10 cellular contexts compared by ENCODE assay signal in the genomic region with DNA sequence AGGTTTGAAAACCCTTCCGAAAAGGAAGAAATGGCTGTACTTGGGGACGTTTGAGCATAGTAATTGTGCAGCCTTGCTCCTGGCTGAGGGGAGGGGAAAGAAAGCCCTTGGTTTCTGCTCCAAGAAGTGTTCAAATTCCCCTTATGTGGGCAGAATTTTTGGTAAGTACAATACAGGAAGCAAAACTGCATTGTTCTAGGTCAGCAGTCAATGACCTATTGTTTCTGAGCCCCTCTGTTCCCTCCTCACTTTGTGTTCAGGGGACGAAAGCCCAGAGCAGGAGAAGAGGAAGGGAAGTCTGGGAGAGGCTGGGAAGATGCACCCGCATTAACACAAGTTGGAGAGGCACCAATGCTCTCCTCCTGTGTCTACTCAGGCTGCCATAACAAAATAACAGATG. TPM values are rescaled to one million over a fixed set of nuclear protein-coding genes. Genes with fewer than 3 reads are reported as not detected.
A peak's percentile ranks its signal among the peaks of the same experiment; 100 is the strongest.
DNase-seq lines count a peak whose midpoint lies in the region; ATAC-seq and TF ChIP-seq lines count a peak whose summit lies in the region.
"Had no signal": no experiment of that assay in that cellular context is flagged by ENCODE, and none has a peak within 500 bp of the region (broad histone marks: within the 10 kb centered on the region; RNA-seq: fewer than 3 reads in every experiment).

No MANE protein-coding gene starts in this region.

- H3K27ac Mint-ChIP-seq in naive thymus-derived CD4-positive, alpha-beta T cell, result no peak overlapping the region

- no peaks in the 10 kb centered on the region for H3K36me3 ChIP-seq in naive thymus-derived CD4-positive, alpha-beta T cell (ENCODE audit: control insufficient read depth in 2 of 3, insufficient read depth in 3 of 3, low read length in 3 of 3)
- H3K36me3 ChIP-seq in ovary, result no peaks in the 10 kb centered on the region

- WGBS in ovary, 3 donors, result 59 to 79% (median 70%) methylated on average over 4 of the region's 4 CpGs

- no peaks in the 10 kb centered on the region for H3K4me1 ChIP-seq in naive thymus-derived CD4-positive, alpha-beta T cell (ENCODE audit: control insufficient read depth in 2 of 2, insufficient read depth in 2 of 2, low read length in 2 of 2)
- H3K4me1 ChIP-seq in ovary (ENCODE audit: insufficient read depth), result peaks cover 6% of the 10 kb centered on the region

- POLR2A ChIA-PET in naive thymus-derived CD4-positive, alpha-beta T cell (lab: Charles Lee), result no interaction called here

- H3K4me3 Mint-ChIP-seq in naive thymus-derived CD4-positive, alpha-beta T cell, result no peak overlapping the region

- H3K4me3 ChIP-seq in naive thymus-derived CD4-positive, alpha-beta T cell (ENCODE audit: low read length), result no peak overlapping the region
- H3K4me3 ChIP-seq in ovary, result no peak overlapping the region

- H3K36me3 Mint-ChIP-seq in naive thymus-derived CD4-positive, alpha-beta T cell, result no peaks in the 10 kb centered on the region

- H3K9me3 ChIP-seq in naive thymus-derived CD4-positive, alpha-beta T cell (ENCODE audit: control insufficient read depth in 2 of 3, low read length in 3 of 3), result no peaks in the 10 kb centered on the region
- no peaks in the 10 kb centered on the region for H3K9me3 ChIP-seq in ovary

- H3K9me3 Mint-ChIP-seq in naive thymus-derived CD4-positive, alpha-beta T cell, result peaks cover 0 to 3% (median 0%) of the 10 kb centered on the region in 11 donors

- CTCF ChIA-PET in naive thymus-derived CD4-positive, alpha-beta T cell (lab: Charles Lee), result no interaction called here

- ATAC-seq in GM18858 (IDR thresholded peaks at IDR 0.05; ENCODE audit: unreplicated experiment), result peak; percentile 33
- peak; percentile 31 for ATAC-seq in GM21737 (IDR thresholded peaks at IDR 0.05; ENCODE audit: unreplicated experiment)
- peak; percentile 20 for ATAC-seq in HG03469 (IDR thresholded peaks at IDR 0.05; ENCODE audit: unreplicated experiment)
- ATAC-seq in naive thymus-derived CD4-positive, alpha-beta T cell, result peak; percentile 12

- H3K27me3 ChIP-seq in naive thymus-derived CD4-positive, alpha-beta T cell (ENCODE audit: control insufficient read depth in 2 of 2, insufficient read depth in 2 of 2, low read length in 2 of 2), result no peaks in the 10 kb centered on the region
- no peaks in the 10 kb centered on the region for H3K27me3 ChIP-seq in ovary

- no peak overlapping the region for H3K27ac ChIP-seq in naive thymus-derived CD4-positive, alpha-beta T cell (ENCODE audit: low read depth, low read length)
- no peak overlapping the region for H3K27ac ChIP-seq in ovary

- intact Hi-C loops in naive thymus-derived CD4-positive, alpha-beta T cell (cut with micrococcal nuclease), result no loop called here
- intact Hi-C loops in ovary (cut with DNase I), result no loop called here

- no peak for TF ChIP-seq POLR2A in ovary (IDR thresholded peaks at IDR 0.05)

- DNase-seq in naive thymus-derived CD4-positive, alpha-beta T cell, result no peak
- no peak for DNase-seq in epidermal melanocyte (ENCODE audit: insufficient read length, low spot score)
- no peak for DNase-seq in NCI-H1694 treated with DMSO at 0.1 percent for 48 hours (lab: John Stamatoyannopoulos, UW)
- no peak for DNase-seq in ovary
- DNase-seq in SW480 (ENCODE audit: low spot score), result no peak
- DNase-seq: activated CD8-positive, alpha-beta memory T cell treated with anti-CD3 and anti-CD28 coated beads for 24 hours; NCI-H2029 had no signal

- no peak for TF ChIP-seq CTCF in ovary (IDR thresholded peaks at IDR 0.05)

- peaks cover 0 to 20% (median 12%) of the 10 kb centered on the region in 5 donors for H3K27me3 Mint-ChIP-seq in naive thymus-derived CD4-positive, alpha-beta T cell

- no peaks in the 10 kb centered on the region for H3K4me1 Mint-ChIP-seq in naive thymus-derived CD4-positive, alpha-beta T cell

- no peak for TF ChIP-seq EP300 in ovary (IDR thresholded peaks at IDR 0.05)

RNA-seq across cellular contexts. Expression of a gene that starts 11.9 kb away (rescaled TPM):
- 1 to 10 TPM in 4 of 5 experiments, not detected in 1; 1.1 to 9.6 (median 2.6) TPM for total RNA-seq in naive thymus-derived CD4-positive, alpha-beta T cell
- under 1 TPM; 0.23 to 0.24 TPM for polyA plus RNA-seq in naive thymus-derived CD4-positive, alpha-beta T cell
- 10 to 100 TPM; 18.0 to 59.5 (median 38.3) TPM for total RNA-seq in ovary
- polyA plus RNA-seq in ovary, result 10 to 100 TPM; 39.5 to 59.1 TPM
